Comparison of ENCODE assay signal across 14 cellular contexts in the genomic region with DNA sequence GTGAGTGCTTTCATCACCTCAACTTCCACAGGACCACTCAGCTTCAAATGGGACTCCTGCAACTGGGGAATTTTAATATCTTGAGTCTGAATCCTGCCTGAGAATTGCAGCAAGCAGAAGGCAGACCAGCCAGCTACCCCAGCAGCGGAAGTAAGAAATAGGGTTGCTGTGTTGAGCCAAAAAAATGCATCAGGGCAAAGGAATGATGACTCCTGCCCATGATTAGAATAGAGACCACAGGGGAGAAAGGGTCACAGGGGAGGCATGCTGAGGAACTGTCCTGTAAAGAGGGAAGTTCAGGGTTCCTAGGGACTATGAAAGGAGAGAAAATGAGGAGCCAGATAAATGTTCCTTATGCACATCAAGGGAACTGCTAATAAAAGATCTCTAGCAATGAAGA.
DNase-seq lines count a peak whose midpoint lies in the region; ATAC-seq and TF ChIP-seq lines count a peak whose summit lies in the region.
"Had no signal": no experiment of that assay in that cellular context is flagged by ENCODE, and none has a peak within 500 bp of the region (broad histone marks: within the 10 kb centered on the region; RNA-seq: fewer than 3 reads in every experiment).

No MANE protein-coding gene starts in this region.

- CTCF ChIA-PET in MCF 10A (lab: Yijun Ruan, JAX): interaction anchor here (1.0 kb wide), 1 partner anchor 14 kb away, joined by 3 read pairs; no protein-coding TSS in a partner anchor

- H3K36me3 Mint-ChIP-seq in MCF 10A (ENCODE audit: insufficient read depth, unreplicated experiment): no peaks in the 10 kb centered on the region
- H3K36me3 Mint-ChIP-seq: activated naive CD8-positive, alpha-beta T cell had no signal

- no peaks in the 10 kb centered on the region for H3K27me3 ChIP-seq in breast epithelium
- no peaks in the 10 kb centered on the region for H3K27me3 ChIP-seq in H7 (ENCODE audit: control insufficient read depth, insufficient read depth, low read length)

- peak; percentile 40 for DNase-seq in MCF 10A (ENCODE audit: unreplicated experiment)
- DNase-seq in breast epithelium (ENCODE audit: low spot score in 2 of 2): no peak
- DNase-seq in amniotic epithelial cell (ENCODE audit: low read depth): peak; percentile 86
- peak; percentile 34 for DNase-seq in glomerular endothelial cell (ENCODE audit: extremely low read depth, low read depth, low spot score)
- DNase-seq in activated CD4-positive, alpha-beta T cell treated with anti-CD3 and anti-CD28 coated beads, Interleukin-2, amount 50 U/mL, for 1 hour: no peak
- DNase-seq in H7: no peak
- DNase-seq in UCSD-AML1 (lab: John Stamatoyannopoulos, UW; ENCODE audit: unreplicated experiment): no peak
- DNase-seq: 8988T; effector CD4-positive, alpha-beta T cell; NCI-H1092 had no signal

- intact Hi-C loops in MCF 10A (cut with micrococcal nuclease): no loop called here
- intact Hi-C loops in breast epithelium (cut with DNase I; ENCODE audit: low total_unique reads): no loop called here

- H3K4me3 Mint-ChIP-seq in MCF 10A (ENCODE audit: unreplicated experiment): no peak overlapping the region
- H3K4me3 Mint-ChIP-seq: activated naive CD8-positive, alpha-beta T cell had no signal

- no peaks in the 10 kb centered on the region for H3K4me1 ChIP-seq in breast epithelium

- no TSS peak for BruUV-seq in MCF 10A (replicated peaks; lab: Mats Ljungman, UMichigan)

- no peaks in the 10 kb centered on the region for H3K9me3 Mint-ChIP-seq in MCF 10A (ENCODE audit: unreplicated experiment)

- no peak overlapping the region for H3K27ac ChIP-seq in breast epithelium

- no peak for ATAC-seq in HG03045 (IDR thresholded peaks at IDR 0.05; ENCODE audit: unreplicated experiment)
- ATAC-seq: GM12878, Right ventricle myocardium inferior had no signal

- no peak for TF ChIP-seq POLR2A in breast epithelium (IDR thresholded peaks at IDR 0.05)

- H3K4me3 ChIP-seq in breast epithelium (no peak overlapping the region), H7 (ENCODE audit: insufficient read depth, low read depth, low read length) (no peak overlapping the region)
- H3K4me3 ChIP-seq: GM12878 had no signal

- no peaks in the 10 kb centered on the region for H3K36me3 ChIP-seq in breast epithelium
- no peaks in the 10 kb centered on the region for H3K36me3 ChIP-seq in H7 (replicated peaks; ENCODE audit: control insufficient read depth, insufficient read depth, low read length)

- H3K27ac Mint-ChIP-seq in MCF 10A (ENCODE audit: low read depth, unreplicated experiment): peak overlapping the region; percentile 7
- H3K27ac Mint-ChIP-seq: activated naive CD8-positive, alpha-beta T cell had no signal

- no peaks in the 10 kb centered on the region for H3K9me3 ChIP-seq in breast epithelium

- TF ChIP-seq CTCF in MCF 10A (IDR thresholded peaks at IDR 0.05; ENCODE audit: unreplicated experiment) (no peak), breast epithelium (IDR thresholded peaks at IDR 0.05) (no peak)

- POLR2A ChIA-PET in MCF 10A (lab: Yijun Ruan, JAX): no interaction called here

- no peaks in the 10 kb centered on the region for H3K27me3 Mint-ChIP-seq in MCF 10A (ENCODE audit: insufficient read depth, unreplicated experiment)

- H3K4me1 Mint-ChIP-seq in MCF 10A (ENCODE audit: insufficient read depth, unreplicated experiment): peaks cover 22% of the 10 kb centered on the region

Comparison
In these comparisons a context has a peak if more than half of its experiments do, and no peak if none do; other contexts are left out.
1. DNase-seq: peak in MCF 10A (single experiment), amniotic epithelial cell (single experiment) and glomerular endothelial cell (single experiment); none in breast epithelium (0 of 2), activated CD4-positive, alpha-beta T cell treated with anti-CD3 and anti-CD28 coated beads, Interleukin-2, amount 50 U/mL, for 1 hour (single experiment), H7 (single experiment) and UCSD-AML1 (single experiment).